Comparison of ENCODE assay signal across 23 cellular contexts in genomic region chr6:39849764-39850163, GRCh38. TPM values are rescaled to one million over a fixed set of nuclear protein-coding genes. Genes with fewer than 3 reads are reported as not detected.
A peak's percentile ranks its signal among the peaks of the same experiment; 100 is the strongest.
DNase-seq lines count a peak whose midpoint lies in the region; ATAC-seq and TF ChIP-seq lines count a peak whose summit lies in the region.
"Had no signal": no experiment of that assay in that cellular context is flagged by ENCODE, and none has a peak within 500 bp of the region (broad histone marks: within the 10 kb centered on the region; RNA-seq: fewer than 3 reads in every experiment).

No MANE protein-coding gene starts in this region.

- no peak for TF ChIP-seq CTCF in heart left ventricle (IDR thresholded peaks at IDR 0.05)
- TF ChIP-seq CTCF in coronary artery (IDR thresholded peaks at IDR 0.05) = no peak
- TF ChIP-seq CTCF in transverse colon (IDR thresholded peaks at IDR 0.05) = no peak
- no peak for TF ChIP-seq CTCF in omental fat pad (IDR thresholded peaks at IDR 0.05)

- intact Hi-C loops in heart left ventricle (cut with DNase I) (no loop called here), left cardiac atrium (cut with DNase I) (no loop called here), transverse colon (cut with DNase I; ENCODE audit: low total_unique reads) (no loop called here)

- H3K79me1 ChIP-seq in mesenchymal stem cell (replicated peaks; ENCODE audit: low read length, poor library complexity, severe bottlenecking) = peaks cover 13% of the 10 kb centered on the region

- H3K4me1 ChIP-seq in heart left ventricle = peaks cover 0 to 82% (median 44%) of the 10 kb centered on the region in 12 donors
- H3K4me1 ChIP-seq in mesenchymal stem cell (ENCODE audit: control insufficient read depth, insufficient read depth, low read depth, low read length) = peaks cover 16% of the 10 kb centered on the region
- peaks cover 5 to 40% (median 7%) of the 10 kb centered on the region in 4 donors for H3K4me1 ChIP-seq in transverse colon
- H3K4me1 ChIP-seq: SJSA1 had no signal

- ATAC-seq in heart left ventricle (no peak), left cardiac atrium (no peak), GM19452 (IDR thresholded peaks at IDR 0.05; ENCODE audit: unreplicated experiment) (no peak), omental fat pad (ENCODE audit: low FRiP score) (no peak)
- ATAC-seq: effector memory CD8-positive, alpha-beta T cell; T-helper 17 cell had no signal

- H2AFZ ChIP-seq in mesenchymal stem cell (ENCODE audit: low read depth, low read length) = no peak overlapping the region

- H3K27me3 ChIP-seq in heart left ventricle (no peaks in the 10 kb centered on the region), mesenchymal stem cell (ENCODE audit: control insufficient read depth in 1 of 2, insufficient read depth in 1 of 2, low read length in 2 of 2) (no peaks in the 10 kb centered on the region), transverse colon (no peaks in the 10 kb centered on the region)
- H3K27me3 ChIP-seq: Peyer's patch, SJSA1, testis had no signal

- peak overlapping the region; percentile 46 for H2AK5ac ChIP-seq in mesenchymal stem cell (ENCODE audit: low read length, severe bottlenecking)

- H3K14ac ChIP-seq in mesenchymal stem cell (ENCODE audit: low read length in 2 of 2) = peak overlapping the region in 1 of 2 experiments; percentile 90

- DNase-seq in heart left ventricle (no peak), left cardiac atrium (no peak), coronary artery (ENCODE audit: low spot score) (peak; percentile 71), mesenchymal stem cell (peak; percentile 53), transverse colon (no peak), omental fat pad (ENCODE audit: low spot score) (no peak)
- DNase-seq in activated CD4-positive, CD25-positive, alpha-beta regulatory T cell (lab: John Stamatoyannopoulos, UW) = no peak
- DNase-seq: activated CD4-positive, alpha-beta T cell treated with anti-CD3 and anti-CD28 coated beads, Interleukin-2, amount 10 ng/mL, durations not matched to agents 7 days and 5 days; activated naive CD8-positive, alpha-beta T cell treated with anti-CD3 and anti-CD28 coated beads for 36 hours; Calu3; effector memory CD8-positive, alpha-beta T cell; left ventricle myocardium superior; NCI-H1105 treated with DMSO at 0.1 percent for 48 hours; NCI-H2081 treated with DMSO at 0.1 percent for 48 hours; NCI-H510A; Peyer's patch; T-helper 17 cell; testis had no signal

- peak overlapping the region; percentile 65 for H4K8ac ChIP-seq in mesenchymal stem cell (ENCODE audit: low read length)

- H2BK5ac ChIP-seq in mesenchymal stem cell (ENCODE audit: low read depth, low read length, poor library complexity, severe bottlenecking) = no peak overlapping the region

- H3K4ac ChIP-seq in mesenchymal stem cell (ENCODE audit: low read depth in 1 of 2, low read length in 2 of 2) = peak overlapping the region; percentile 76 to 78

- H3K9me3 ChIP-seq in heart left ventricle (no peaks in the 10 kb centered on the region), mesenchymal stem cell (ENCODE audit: control insufficient read depth, low read length) (no peaks in the 10 kb centered on the region), transverse colon (no peaks in the 10 kb centered on the region)
- H3K9me3 ChIP-seq: Peyer's patch, SJSA1, testis had no signal

- H3K9ac ChIP-seq in mesenchymal stem cell (ENCODE audit: low read length) = no peak overlapping the region

- H3K36me3 ChIP-seq in heart left ventricle (no peaks in the 10 kb centered on the region), mesenchymal stem cell (ENCODE audit: control insufficient read depth in 1 of 2, insufficient read depth in 2 of 2, low read depth in 1 of 2, low read length in 2 of 2) (no peaks in the 10 kb centered on the region), transverse colon (no peaks in the 10 kb centered on the region)
- H3K36me3 ChIP-seq: Peyer's patch, SJSA1 had no signal

- H3K23ac ChIP-seq in mesenchymal stem cell (ENCODE audit: low read length in 2 of 2) = peak overlapping the region in 1 of 2 experiments; percentile 34

- peak overlapping the region; percentile 79 to 93 for H3K18ac ChIP-seq in mesenchymal stem cell (ENCODE audit: low read depth in 1 of 2, low read length in 2 of 2)

- H2BK15ac ChIP-seq in mesenchymal stem cell (ENCODE audit: low read depth, poor library complexity, severe bottlenecking) = peak overlapping the region; percentile 29

- peak overlapping the region; percentile 45 to 97 for H2BK12ac ChIP-seq in mesenchymal stem cell (ENCODE audit: low read length in 2 of 2)

- peak overlapping the region; percentile 72 for H4K91ac ChIP-seq in mesenchymal stem cell (ENCODE audit: low read length)

- peak overlapping the region; percentile 40 for H2BK120ac ChIP-seq in mesenchymal stem cell (ENCODE audit: low read depth, low read length)

- no peak for TF ChIP-seq EP300 in transverse colon (IDR thresholded peaks at IDR 0.05; ENCODE audit: low read depth)

- H3K27ac ChIP-seq in heart left ventricle (peak overlapping the region in 7 of 12 donors; percentile 1 to 56 (median 22)), coronary artery (peak overlapping the region; percentile 15 to 65), mesenchymal stem cell (ENCODE audit: low read length, poor library complexity, severe bottlenecking) (no peak overlapping the region), transverse colon (peak overlapping the region in 3 of 4 donors; percentile 18 to 40 (median 21))
- H3K27ac ChIP-seq: 22Rv1, SJSA1, testis, VCaP had no signal

- 55 to 79% (median 67%) methylated on average over 2 to 6 of the region's 6 CpGs for WGBS in heart left ventricle, 4 donors
- WGBS in mesenchymal stem cell = 44% methylated on average over 6 of the region's 6 CpGs
- 68% methylated on average over 6 of the region's 6 CpGs; no CpG with 5 or more reads in 1 of the 2 donors for WGBS in transverse colon (ENCODE audit: low coverage in 1 of 2), 2 donors

- in situ Hi-C loops in transverse colon (cut with MboI; ENCODE audit: low pct_ligation_motif_present in 1 of 4, low pct_unique_long_range_greater_than_20kb in 1 of 4, low sequenced_read_pairs in 3 of 4) = loop anchor here in 2 of 4 donors (25.0 kb wide), 1 partner anchor 463 kb away; no protein-coding TSS in a partner anchor

- no peak for TF ChIP-seq POLR2A in heart left ventricle (IDR thresholded peaks at IDR 0.05)
- no peak for TF ChIP-seq POLR2A in transverse colon (IDR thresholded peaks at IDR 0.05)

- no peak overlapping the region for H3K4me3 ChIP-seq in heart left ventricle
- H3K4me3 ChIP-seq in coronary artery = peak overlapping the region; percentile 58
- H3K4me3 ChIP-seq in mesenchymal stem cell (ENCODE audit: insufficient read depth in 1 of 2, low read depth in 1 of 2, low read length in 2 of 2) = no peak overlapping the region
- no peak overlapping the region for H3K4me3 ChIP-seq in transverse colon
- H3K4me3 ChIP-seq: Peyer's patch, SJSA1, testis had no signal

- no peak overlapping the region for H3K4me2 ChIP-seq in mesenchymal stem cell (ENCODE audit: low read length, poor library complexity, severe bottlenecking)

RNA-seq across cellular contexts. Expression of gene DAAM2, which starts 57.6 kb away (rescaled TPM):
- total RNA-seq in heart left ventricle (10 to 100 TPM; 11.5 to 20.9 (median 13.6) TPM), left cardiac atrium (10 to 100 TPM; 14.7 to 15.8 TPM), transverse colon (10 to 100 TPM; 15.7 to 31.6 (median 20.7) TPM), omental fat pad (100 to 1,000 TPM in 1 of 4 donors, 10 to 100 TPM in 3; 36.5 to 154 (median 54.1) TPM)
- 10 to 100 TPM in 1 of 2 donors, 1 to 10 TPM in 1; 6.4 to 13.5 TPM for polyA plus RNA-seq in heart left ventricle
- polyA plus RNA-seq in mesenchymal stem cell (2013, experiment 1 of 2) = 36.4 TPM
- polyA plus RNA-seq in mesenchymal stem cell (2013, experiment 2 of 2) = 35.2 TPM
- total RNA-seq: activated CD4-positive, alpha-beta T cell treated with anti-CD3 and anti-CD28 coated beads, Interleukin-2, amount 10 ng/mL, durations not matched to agents 7 days and 5 days; activated naive CD8-positive, alpha-beta T cell treated with anti-CD3 and anti-CD28 coated beads for 36 hours; activated T-helper 1 cell treated with anti-CD3 and anti-CD28 coated beads, Interleukin-12 subunit alpha, Interleukin-12 subunit beta, Interleukin-2, Interleukin-4 antibody, amounts not matched to agents 30 ng/mL and 10 ng/mL and 1 ng/mL, durations not matched to agents 14 hours and 24 hours and 36 hours; Calu3; T-helper 17 cell had no signal

Comparison
In these comparisons a context has a peak if more than half of its experiments do, and no peak if none do; other contexts are left out.
1. DNase-seq: peak in coronary artery (single experiment) and mesenchymal stem cell (single experiment); none in heart left ventricle (0 of 5), left cardiac atrium (single experiment), transverse colon (single experiment), activated CD4-positive, CD25-positive, alpha-beta regulatory T cell (0 of 4) and omental fat pad (single experiment).